ENCODE assay signal across 8 cellular contexts in the genomic region with DNA sequence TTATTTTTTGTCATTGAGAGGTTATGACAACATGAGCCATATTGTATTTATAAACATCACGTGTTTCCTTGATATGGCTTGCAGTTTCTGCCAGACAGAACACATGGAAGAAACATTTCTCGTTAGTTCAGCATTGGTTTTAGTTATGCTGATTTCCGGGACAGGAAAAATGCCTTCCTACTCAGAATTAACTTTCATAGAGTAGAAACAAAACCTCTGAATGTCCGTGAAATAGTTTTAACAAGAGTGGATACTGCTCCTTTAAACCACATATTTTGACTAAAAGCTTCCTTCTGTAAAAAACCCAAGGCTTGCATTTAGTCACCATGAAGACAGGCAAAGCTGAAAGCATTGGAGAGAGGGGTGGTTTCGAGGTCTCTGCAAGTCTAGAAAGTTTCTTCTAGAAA.
DNase-seq lines count a peak whose midpoint lies in the region; FAIRE-seq and TF ChIP-seq lines count a peak whose summit lies in the region.

No MANE protein-coding gene starts in this region.

- peak; percentile 56 for FAIRE-seq in GM18507 (lab: Jason Lieb, UNC)

- no peaks in the 10 kb centered on the region for H3K9me3 ChIP-seq in HEK293 (ENCODE audit: control insufficient read depth, insufficient read depth, low read depth, low read length)

- peaks cover 32% of the 10 kb centered on the region for H3K4me1 Mint-ChIP-seq in T-helper 1 cell treated with Interleukin-12 subunit alpha and Interleukin-12 subunit beta and Interleukin-4 antibody, amounts not matched to agents 30 μg/mL and 1 μg/mL, for 36 hours (ENCODE audit: low read depth)
- H3K4me1 Mint-ChIP-seq in mesothelial cell of epicardium = peaks cover 29% of the 10 kb centered on the region

- H3K4me3 ChIP-seq in HEK293 (ENCODE audit: low read depth, low read length) = no peak overlapping the region

- H3K27ac ChIP-seq in HEK293 (ENCODE audit: extremely low read depth, low read depth, low read length) = no peak overlapping the region; the same call in 1 of the 2 replicates

- TF ChIP-seq CTCF in HEK293 (tag by site-specific recombination; IDR thresholded peaks at IDR 0.05) (no peak), mesothelial cell of epicardium (IDR thresholded peaks at IDR 0.05; ENCODE audit: unreplicated experiment) (no peak)

- POLR2A ChIA-PET in HEK293 (lab: Yijun Ruan, JAX) = no interaction called here

- DNase-seq in GM18507 (ENCODE audit: extremely low spot score, insufficient read length, low read depth) (no peak), mesothelial cell of epicardium (ENCODE audit: low spot score in 2 of 2, unreplicated experiment in 2 of 2) (no peak), hepatic stellate cell (ENCODE audit: low spot score) (no peak), NCI-H1092 (lab: John Stamatoyannopoulos, UW) (no peak), occipital lobe (lab: John Stamatoyannopoulos, UW) (no peak), HT-29 (ENCODE audit: low spot score) (no peak)

- peak overlapping the region; percentile 58 for H3K4me3 Mint-ChIP-seq in T-helper 1 cell treated with Interleukin-12 subunit alpha and Interleukin-12 subunit beta and Interleukin-4 antibody, amounts not matched to agents 30 μg/mL and 1 μg/mL, for 36 hours
- H3K4me3 Mint-ChIP-seq in mesothelial cell of epicardium = no peak overlapping the region

- peaks cover 12% of the 10 kb centered on the region for H3K4me1 ChIP-seq in HEK293 (ENCODE audit: control insufficient read depth, insufficient read depth, low read length)

- peaks cover 20% of the 10 kb centered on the region for H3K27me3 Mint-ChIP-seq in T-helper 1 cell treated with Interleukin-12 subunit alpha and Interleukin-12 subunit beta and Interleukin-4 antibody, amounts not matched to agents 30 μg/mL and 1 μg/mL, for 36 hours (ENCODE audit: low read depth)
- H3K27me3 Mint-ChIP-seq in mesothelial cell of epicardium (ENCODE audit: low read depth) = no peaks in the 10 kb centered on the region

- peak overlapping the region; percentile 72 for H3K27ac Mint-ChIP-seq in T-helper 1 cell treated with Interleukin-12 subunit alpha and Interleukin-12 subunit beta and Interleukin-4 antibody, amounts not matched to agents 30 μg/mL and 1 μg/mL, for 36 hours
- peak overlapping the region; percentile 80 for H3K27ac Mint-ChIP-seq in mesothelial cell of epicardium

- H3K36me3 Mint-ChIP-seq in T-helper 1 cell treated with Interleukin-12 subunit alpha and Interleukin-12 subunit beta and Interleukin-4 antibody, amounts not matched to agents 30 μg/mL and 1 μg/mL, for 36 hours (ENCODE audit: low read depth) = no peaks in the 10 kb centered on the region
- peaks cover 35% of the 10 kb centered on the region for H3K36me3 Mint-ChIP-seq in mesothelial cell of epicardium

- CTCF ChIA-PET in HEK293 (lab: Yijun Ruan, JAX) = interaction anchor here (0.7 to 1.0 kb wide), 2 partner anchors 69 to 1157 kb away, joined by 3 to 4 read pairs; no protein-coding TSS in a partner anchor

- H3K9me3 Mint-ChIP-seq in T-helper 1 cell treated with Interleukin-12 subunit alpha and Interleukin-12 subunit beta and Interleukin-4 antibody, amounts not matched to agents 30 μg/mL and 1 μg/mL, for 36 hours = no peaks in the 10 kb centered on the region
- H3K9me3 Mint-ChIP-seq in mesothelial cell of epicardium = no peaks in the 10 kb centered on the region

- H3K36me3 ChIP-seq in HEK293 (ENCODE audit: control insufficient read depth in 2 of 2, insufficient read depth in 1 of 2, low read length in 2 of 2) = no peaks in the 10 kb centered on the region

TF ChIP-seq in HEK293, 187 proteins besides CTCF, POLR2A, EP300 and RAD21:
- TF ChIP-seq TRIM28 (IDR thresholded peaks at IDR 0.05; ENCODE audit: borderline replicate concordance, low read length) (0 out of 2 replicates have a peak, but pooled peaks have one; percentile 42), ATF2 (tag by site-specific recombination; IDR thresholded peaks at IDR 0.05; ENCODE audit: low read depth) (no peak), ZBTB20 (tag by site-specific recombination; IDR thresholded peaks at IDR 0.05) (peak; percentile 86), ZNF600 (tag by site-specific recombination; IDR thresholded peaks at IDR 0.05) (peak; percentile 66; the same call in 1 of the 2 replicates), ZNF362 (tag by site-specific recombination; IDR thresholded peaks at IDR 0.05) (0 out of 2 replicates have a peak, but pooled peaks have one; percentile 32), ZBTB17 (tag by site-specific recombination; IDR thresholded peaks at IDR 0.05) (peak; percentile 28; the same call in 1 of the 2 replicates)
TF ChIP-seq in HEK293: peak in this region for 5.
